ENCODE assay signal across 1 cellular context in the genomic region with DNA sequence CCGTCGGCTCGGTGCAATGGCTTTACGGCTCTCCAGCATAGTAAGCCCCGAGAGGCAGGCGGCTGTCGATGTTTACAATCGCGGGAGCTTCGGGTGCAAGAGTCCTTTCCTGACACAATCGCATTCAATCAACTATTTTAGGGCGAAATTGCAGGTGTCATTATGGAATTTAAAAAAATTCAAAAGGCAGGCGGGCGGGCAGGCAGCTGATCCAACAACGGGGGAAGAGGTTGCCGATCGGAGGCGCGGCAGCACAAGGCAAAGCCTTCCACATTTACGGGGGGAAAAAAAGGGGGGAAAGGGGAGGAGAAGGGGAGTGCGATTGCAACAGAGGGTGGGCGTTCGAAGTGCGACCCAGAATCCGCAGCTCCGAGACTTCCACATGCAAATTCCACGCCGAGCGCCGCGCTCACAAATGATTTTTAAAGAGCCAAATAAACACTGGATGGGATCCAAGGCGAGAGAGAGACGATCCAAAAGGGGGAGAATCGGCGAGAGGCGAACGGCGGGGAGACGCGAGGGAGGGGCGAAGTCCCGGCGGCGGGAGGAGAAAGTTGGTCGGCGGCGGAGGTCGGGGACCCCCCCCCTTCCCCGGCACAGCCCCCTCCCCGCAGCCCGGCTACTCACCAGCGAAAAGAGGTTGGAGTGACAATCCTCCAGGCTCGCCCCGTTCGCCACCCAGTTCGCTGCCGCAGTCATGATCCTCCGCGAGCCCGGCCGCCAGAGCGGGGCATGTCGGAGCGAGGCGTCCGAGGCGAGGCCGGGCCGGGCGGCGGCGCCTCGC.
TF ChIP-seq lines count a peak whose summit lies in the region.

No MANE protein-coding gene starts in this region.

TF ChIP-seq in HepG2, 621 proteins besides CTCF, POLR2A, EP300 and RAD21 (continued from another document and continues in another):
- TF ChIP-seq, protein P1, sequence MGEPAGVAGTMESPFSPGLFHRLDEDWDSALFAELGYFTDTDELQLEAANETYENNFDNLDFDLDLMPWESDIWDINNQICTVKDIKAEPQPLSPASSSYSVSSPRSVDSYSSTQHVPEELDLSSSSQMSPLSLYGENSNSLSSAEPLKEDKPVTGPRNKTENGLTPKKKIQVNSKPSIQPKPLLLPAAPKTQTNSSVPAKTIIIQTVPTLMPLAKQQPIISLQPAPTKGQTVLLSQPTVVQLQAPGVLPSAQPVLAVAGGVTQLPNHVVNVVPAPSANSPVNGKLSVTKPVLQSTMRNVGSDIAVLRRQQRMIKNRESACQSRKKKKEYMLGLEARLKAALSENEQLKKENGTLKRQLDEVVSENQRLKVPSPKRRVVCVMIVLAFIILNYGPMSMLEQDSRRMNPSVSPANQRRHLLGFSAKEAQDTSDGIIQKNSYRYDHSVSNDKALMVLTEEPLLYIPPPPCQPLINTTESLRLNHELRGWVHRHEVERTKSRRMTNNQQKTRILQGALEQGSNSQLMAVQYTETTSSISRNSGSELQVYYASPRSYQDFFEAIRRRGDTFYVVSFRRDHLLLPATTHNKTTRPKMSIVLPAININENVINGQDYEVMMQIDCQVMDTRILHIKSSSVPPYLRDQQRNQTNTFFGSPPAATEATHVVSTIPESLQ (CRISPR knock-in tag; conservative IDR thresholded peaks at IDR 0.05): no peak
- TF ChIP-seq MIER3 (CRISPR knock-in tag; IDR thresholded peaks at IDR 0.05; ENCODE audit: borderline replicate concordance) (no peak), ZNF652 (CRISPR knock-in tag; IDR thresholded peaks at IDR 0.05; ENCODE audit: borderline replicate concordance, low read depth) (no peak), PHB2 (IDR thresholded peaks at IDR 0.05; ENCODE audit: partially characterized antibody) (no peak), ZNF34 (CRISPR knock-in tag; IDR thresholded peaks at IDR 0.05; ENCODE audit: borderline replicate concordance) (no peak), NFIC (IDR thresholded peaks at IDR 0.05; ENCODE audit: low read length) (no peak), SP4 (CRISPR knock-in tag; IDR thresholded peaks at IDR 0.05) (no peak), HMG20B (CRISPR knock-in tag; conservative IDR thresholded peaks at IDR 0.05) (no peak), RCOR2 (CRISPR knock-in tag; IDR thresholded peaks at IDR 0.05) (no peak), ZNF775 (CRISPR knock-in tag; IDR thresholded peaks at IDR 0.05; ENCODE audit: borderline replicate concordance) (no peak), ZNF501 (CRISPR knock-in tag; IDR thresholded peaks at IDR 0.05) (no peak), HDAC1 (CRISPR knock-in tag; IDR thresholded peaks at IDR 0.05) (0 out of 2 replicates have a peak, but pooled peaks have one; percentile 16), SPEN (CRISPR knock-in tag; IDR thresholded peaks at IDR 0.05; ENCODE audit: low read depth) (no peak), ZNF256 (CRISPR knock-in tag; conservative IDR thresholded peaks at IDR 0.05) (no peak), MAF1 (CRISPR knock-in tag; IDR thresholded peaks at IDR 0.05; ENCODE audit: borderline replicate concordance) (no peak), RARG (CRISPR knock-in tag; IDR thresholded peaks at IDR 0.05; ENCODE audit: low read depth) (no peak), ZSCAN9 (CRISPR knock-in tag; IDR thresholded peaks at IDR 0.05; ENCODE audit: borderline replicate concordance) (no peak), CHCHD3 (CRISPR knock-in tag; IDR thresholded peaks at IDR 0.05) (no peak), PAX8 (CRISPR knock-in tag; IDR thresholded peaks at IDR 0.05; ENCODE audit: borderline replicate concordance) (no peak), ZNF136 (CRISPR knock-in tag; IDR thresholded peaks at IDR 0.05; ENCODE audit: low read depth) (no peak), KLF13 (CRISPR knock-in tag; IDR thresholded peaks at IDR 0.05) (no peak), ZNF788 (CRISPR knock-in tag; IDR thresholded peaks at IDR 0.05; ENCODE audit: borderline replicate concordance) (no peak), ZNF546 (CRISPR knock-in tag; conservative IDR thresholded peaks at IDR 0.05) (no peak), ZNF274 (CRISPR knock-in tag; IDR thresholded peaks at IDR 0.05) (no peak), SMARCE1 (IDR thresholded peaks at IDR 0.05; ENCODE audit: borderline replicate concordance) (no peak)
- TF ChIP-seq, protein P2, sequence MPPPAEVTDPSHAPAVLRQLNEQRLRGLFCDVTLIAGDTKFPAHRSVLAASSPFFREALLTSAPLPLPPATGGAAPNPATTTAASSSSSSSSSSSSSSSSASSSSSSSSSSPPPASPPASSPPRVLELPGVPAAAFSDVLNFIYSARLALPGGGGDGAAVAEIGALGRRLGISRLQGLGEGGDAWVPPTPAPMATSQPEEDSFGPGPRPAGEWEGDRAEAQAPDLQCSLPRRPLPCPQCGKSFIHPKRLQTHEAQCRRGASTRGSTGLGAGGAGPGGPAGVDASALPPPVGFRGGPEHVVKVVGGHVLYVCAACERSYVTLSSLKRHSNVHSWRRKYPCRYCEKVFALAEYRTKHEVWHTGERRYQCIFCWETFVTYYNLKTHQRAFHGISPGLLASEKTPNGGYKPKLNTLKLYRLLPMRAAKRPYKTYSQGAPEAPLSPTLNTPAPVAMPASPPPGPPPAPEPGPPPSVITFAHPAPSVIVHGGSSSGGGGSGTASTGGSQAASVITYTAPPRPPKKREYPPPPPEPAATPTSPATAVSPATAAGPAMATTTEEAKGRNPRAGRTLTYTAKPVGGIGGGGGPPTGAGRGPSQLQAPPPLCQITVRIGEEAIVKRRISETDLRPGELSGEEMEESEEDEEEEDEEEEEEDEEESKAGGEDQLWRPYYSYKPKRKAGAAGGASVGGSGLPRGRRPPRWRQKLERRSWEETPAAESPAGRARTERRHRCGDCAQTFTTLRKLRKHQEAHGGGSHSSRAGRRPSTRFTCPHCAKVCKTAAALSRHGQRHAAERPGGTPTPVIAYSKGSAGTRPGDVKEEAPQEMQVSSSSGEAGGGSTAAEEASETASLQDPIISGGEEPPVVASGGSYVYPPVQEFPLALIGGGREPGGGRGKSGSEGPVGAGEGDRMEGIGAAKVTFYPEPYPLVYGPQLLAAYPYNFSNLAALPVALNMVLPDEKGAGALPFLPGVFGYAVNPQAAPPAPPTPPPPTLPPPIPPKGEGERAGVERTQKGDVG (CRISPR knock-in tag; IDR thresholded peaks at IDR 0.05; ENCODE audit: borderline replicate concordance): no peak
- TF ChIP-seq, protein P3, sequence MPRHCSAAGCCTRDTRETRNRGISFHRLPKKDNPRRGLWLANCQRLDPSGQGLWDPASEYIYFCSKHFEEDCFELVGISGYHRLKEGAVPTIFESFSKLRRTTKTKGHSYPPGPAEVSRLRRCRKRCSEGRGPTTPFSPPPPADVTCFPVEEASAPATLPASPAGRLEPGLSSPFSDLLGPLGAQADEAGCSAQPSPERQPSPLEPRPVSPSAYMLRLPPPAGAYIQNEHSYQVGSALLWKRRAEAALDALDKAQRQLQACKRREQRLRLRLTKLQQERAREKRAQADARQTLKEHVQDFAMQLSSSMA (CRISPR knock-in tag; IDR thresholded peaks at IDR 0.05): no peak
- TF ChIP-seq, protein P4, sequence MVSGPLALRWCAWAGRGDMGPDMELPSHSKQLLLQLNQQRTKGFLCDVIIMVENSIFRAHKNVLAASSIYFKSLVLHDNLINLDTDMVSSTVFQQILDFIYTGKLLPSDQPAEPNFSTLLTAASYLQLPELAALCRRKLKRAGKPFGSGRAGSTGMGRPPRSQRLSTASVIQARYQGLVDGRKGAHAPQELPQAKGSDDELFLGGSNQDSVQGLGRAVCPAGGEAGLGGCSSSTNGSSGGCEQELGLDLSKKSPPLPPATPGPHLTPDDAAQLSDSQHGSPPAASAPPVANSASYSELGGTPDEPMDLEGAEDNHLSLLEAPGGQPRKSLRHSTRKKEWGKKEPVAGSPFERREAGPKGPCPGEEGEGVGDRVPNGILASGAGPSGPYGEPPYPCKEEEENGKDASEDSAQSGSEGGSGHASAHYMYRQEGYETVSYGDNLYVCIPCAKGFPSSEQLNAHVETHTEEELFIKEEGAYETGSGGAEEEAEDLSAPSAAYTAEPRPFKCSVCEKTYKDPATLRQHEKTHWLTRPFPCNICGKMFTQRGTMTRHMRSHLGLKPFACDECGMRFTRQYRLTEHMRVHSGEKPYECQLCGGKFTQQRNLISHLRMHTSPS (CRISPR knock-in tag; IDR thresholded peaks at IDR 0.05; ENCODE audit: low read depth): no peak
- TF ChIP-seq, protein P5, sequence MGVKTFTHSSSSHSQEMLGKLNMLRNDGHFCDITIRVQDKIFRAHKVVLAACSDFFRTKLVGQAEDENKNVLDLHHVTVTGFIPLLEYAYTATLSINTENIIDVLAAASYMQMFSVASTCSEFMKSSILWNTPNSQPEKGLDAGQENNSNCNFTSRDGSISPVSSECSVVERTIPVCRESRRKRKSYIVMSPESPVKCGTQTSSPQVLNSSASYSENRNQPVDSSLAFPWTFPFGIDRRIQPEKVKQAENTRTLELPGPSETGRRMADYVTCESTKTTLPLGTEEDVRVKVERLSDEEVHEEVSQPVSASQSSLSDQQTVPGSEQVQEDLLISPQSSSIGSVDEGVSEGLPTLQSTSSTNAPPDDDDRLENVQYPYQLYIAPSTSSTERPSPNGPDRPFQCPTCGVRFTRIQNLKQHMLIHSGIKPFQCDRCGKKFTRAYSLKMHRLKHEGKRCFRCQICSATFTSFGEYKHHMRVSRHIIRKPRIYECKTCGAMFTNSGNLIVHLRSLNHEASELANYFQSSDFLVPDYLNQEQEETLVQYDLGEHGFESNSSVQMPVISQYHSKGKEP (CRISPR knock-in tag; IDR thresholded peaks at IDR 0.05): no peak
- TF ChIP-seq, protein P6, sequence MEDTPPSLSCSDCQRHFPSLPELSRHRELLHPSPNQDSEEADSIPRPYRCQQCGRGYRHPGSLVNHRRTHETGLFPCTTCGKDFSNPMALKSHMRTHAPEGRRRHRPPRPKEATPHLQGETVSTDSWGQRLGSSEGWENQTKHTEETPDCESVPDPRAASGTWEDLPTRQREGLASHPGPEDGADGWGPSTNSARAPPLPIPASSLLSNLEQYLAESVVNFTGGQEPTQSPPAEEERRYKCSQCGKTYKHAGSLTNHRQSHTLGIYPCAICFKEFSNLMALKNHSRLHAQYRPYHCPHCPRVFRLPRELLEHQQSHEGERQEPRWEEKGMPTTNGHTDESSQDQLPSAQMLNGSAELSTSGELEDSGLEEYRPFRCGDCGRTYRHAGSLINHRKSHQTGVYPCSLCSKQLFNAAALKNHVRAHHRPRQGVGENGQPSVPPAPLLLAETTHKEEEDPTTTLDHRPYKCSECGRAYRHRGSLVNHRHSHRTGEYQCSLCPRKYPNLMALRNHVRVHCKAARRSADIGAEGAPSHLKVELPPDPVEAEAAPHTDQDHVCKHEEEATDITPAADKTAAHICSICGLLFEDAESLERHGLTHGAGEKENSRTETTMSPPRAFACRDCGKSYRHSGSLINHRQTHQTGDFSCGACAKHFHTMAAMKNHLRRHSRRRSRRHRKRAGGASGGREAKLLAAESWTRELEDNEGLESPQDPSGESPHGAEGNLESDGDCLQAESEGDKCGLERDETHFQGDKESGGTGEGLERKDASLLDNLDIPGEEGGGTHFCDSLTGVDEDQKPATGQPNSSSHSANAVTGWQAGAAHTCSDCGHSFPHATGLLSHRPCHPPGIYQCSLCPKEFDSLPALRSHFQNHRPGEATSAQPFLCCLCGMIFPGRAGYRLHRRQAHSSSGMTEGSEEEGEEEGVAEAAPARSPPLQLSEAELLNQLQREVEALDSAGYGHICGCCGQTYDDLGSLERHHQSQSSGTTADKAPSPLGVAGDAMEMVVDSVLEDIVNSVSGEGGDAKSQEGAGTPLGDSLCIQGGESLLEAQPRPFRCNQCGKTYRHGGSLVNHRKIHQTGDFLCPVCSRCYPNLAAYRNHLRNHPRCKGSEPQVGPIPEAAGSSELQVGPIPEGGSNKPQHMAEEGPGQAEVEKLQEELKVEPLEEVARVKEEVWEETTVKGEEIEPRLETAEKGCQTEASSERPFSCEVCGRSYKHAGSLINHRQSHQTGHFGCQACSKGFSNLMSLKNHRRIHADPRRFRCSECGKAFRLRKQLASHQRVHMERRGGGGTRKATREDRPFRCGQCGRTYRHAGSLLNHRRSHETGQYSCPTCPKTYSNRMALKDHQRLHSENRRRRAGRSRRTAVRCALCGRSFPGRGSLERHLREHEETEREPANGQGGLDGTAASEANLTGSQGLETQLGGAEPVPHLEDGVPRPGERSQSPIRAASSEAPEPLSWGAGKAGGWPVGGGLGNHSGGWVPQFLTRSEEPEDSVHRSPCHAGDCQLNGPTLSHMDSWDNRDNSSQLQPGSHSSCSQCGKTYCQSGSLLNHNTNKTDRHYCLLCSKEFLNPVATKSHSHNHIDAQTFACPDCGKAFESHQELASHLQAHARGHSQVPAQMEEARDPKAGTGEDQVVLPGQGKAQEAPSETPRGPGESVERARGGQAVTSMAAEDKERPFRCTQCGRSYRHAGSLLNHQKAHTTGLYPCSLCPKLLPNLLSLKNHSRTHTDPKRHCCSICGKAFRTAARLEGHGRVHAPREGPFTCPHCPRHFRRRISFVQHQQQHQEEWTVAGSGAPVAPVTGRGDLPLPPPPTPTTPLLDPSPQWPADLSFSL (CRISPR knock-in tag; IDR thresholded peaks at IDR 0.05): no peak
- TF ChIP-seq, protein P7, sequence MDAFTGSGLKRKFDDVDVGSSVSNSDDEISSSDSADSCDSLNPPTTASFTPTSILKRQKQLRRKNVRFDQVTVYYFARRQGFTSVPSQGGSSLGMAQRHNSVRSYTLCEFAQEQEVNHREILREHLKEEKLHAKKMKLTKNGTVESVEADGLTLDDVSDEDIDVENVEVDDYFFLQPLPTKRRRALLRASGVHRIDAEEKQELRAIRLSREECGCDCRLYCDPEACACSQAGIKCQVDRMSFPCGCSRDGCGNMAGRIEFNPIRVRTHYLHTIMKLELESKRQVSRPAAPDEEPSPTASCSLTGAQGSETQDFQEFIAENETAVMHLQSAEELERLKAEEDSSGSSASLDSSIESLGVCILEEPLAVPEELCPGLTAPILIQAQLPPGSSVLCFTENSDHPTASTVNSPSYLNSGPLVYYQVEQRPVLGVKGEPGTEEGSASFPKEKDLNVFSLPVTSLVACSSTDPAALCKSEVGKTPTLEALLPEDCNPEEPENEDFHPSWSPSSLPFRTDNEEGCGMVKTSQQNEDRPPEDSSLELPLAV (CRISPR knock-in tag; conservative IDR thresholded peaks at IDR 0.05; ENCODE audit: low read depth): no peak
- TF ChIP-seq, protein P8, sequence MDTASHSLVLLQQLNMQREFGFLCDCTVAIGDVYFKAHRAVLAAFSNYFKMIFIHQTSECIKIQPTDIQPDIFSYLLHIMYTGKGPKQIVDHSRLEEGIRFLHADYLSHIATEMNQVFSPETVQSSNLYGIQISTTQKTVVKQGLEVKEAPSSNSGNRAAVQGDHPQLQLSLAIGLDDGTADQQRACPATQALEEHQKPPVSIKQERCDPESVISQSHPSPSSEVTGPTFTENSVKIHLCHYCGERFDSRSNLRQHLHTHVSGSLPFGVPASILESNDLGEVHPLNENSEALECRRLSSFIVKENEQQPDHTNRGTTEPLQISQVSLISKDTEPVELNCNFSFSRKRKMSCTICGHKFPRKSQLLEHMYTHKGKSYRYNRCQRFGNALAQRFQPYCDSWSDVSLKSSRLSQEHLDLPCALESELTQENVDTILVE (CRISPR knock-in tag; IDR thresholded peaks at IDR 0.05): no peak
- TF ChIP-seq, protein P9, sequence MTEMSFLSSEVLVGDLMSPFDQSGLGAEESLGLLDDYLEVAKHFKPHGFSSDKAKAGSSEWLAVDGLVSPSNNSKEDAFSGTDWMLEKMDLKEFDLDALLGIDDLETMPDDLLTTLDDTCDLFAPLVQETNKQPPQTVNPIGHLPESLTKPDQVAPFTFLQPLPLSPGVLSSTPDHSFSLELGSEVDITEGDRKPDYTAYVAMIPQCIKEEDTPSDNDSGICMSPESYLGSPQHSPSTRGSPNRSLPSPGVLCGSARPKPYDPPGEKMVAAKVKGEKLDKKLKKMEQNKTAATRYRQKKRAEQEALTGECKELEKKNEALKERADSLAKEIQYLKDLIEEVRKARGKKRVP (CRISPR knock-in tag; IDR thresholded peaks at IDR 0.05): no peak
- TF ChIP-seq, protein P10, sequence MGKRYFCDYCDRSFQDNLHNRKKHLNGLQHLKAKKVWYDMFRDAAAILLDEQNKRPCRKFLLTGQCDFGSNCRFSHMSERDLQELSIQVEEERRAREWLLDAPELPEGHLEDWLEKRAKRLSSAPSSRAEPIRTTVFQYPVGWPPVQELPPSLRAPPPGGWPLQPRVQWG (CRISPR knock-in tag; IDR thresholded peaks at IDR 0.05; ENCODE audit: borderline replicate concordance, low read depth): no peak
